16 cellular contexts compared by ENCODE assay signal in the genomic region with DNA sequence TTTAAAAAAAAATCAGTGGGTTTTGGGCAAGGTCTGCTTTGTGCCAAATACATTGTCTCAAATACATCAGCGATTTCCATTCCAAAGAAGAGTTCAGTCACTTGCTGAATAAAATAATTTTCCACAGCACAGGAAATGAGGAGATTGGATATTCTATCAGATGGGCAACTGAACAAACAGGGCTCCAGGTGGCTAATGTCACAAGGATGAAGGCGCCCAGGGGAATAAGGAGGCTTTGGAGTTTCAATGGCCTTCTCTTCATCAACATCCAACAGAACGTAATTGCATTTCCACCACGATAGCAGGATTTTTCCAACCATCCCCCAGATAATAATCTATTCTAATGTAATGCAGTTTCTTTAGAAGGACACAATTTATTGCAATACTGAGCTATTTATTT.
"Had no signal": no experiment of that assay in that cellular context is flagged by ENCODE, and none has a peak within 500 bp of the region (broad histone marks: within the 10 kb centered on the region; RNA-seq: fewer than 3 reads in every experiment).

No MANE protein-coding gene starts in this region.

- H3K27ac ChIP-seq: breast epithelium, dorsolateral prefrontal cortex, esophagus squamous epithelium, prostate gland, right lobe of liver, thyroid gland, vagina had no signal

- H3K36me3 ChIP-seq: breast epithelium, esophagus squamous epithelium, prostate gland, right lobe of liver, thyroid gland, vagina had no signal

- DNase-seq: activated CD4-positive, alpha-beta memory T cell treated with anti-CD3 and anti-CD28 coated beads for 36 hours; activated gamma-delta T cell; activated T-cell treated with anti-CD3 and anti-CD28 coated beads, Interleukin-2, amount 50 U/mL, for 4 hours; amygdala; dorsolateral prefrontal cortex; esophagus squamous epithelium; head of caudate nucleus; left cardiac atrium; naive thymus-derived CD8-positive, alpha-beta T cell; right lobe of liver; thyroid gland had no signal

- H3K27me3 ChIP-seq: esophagus squamous epithelium, thyroid gland, vagina had no signal

- H3K4me1 ChIP-seq: breast epithelium, prostate gland, right lobe of liver had no signal

- H3K9me3 ChIP-seq: breast epithelium, esophagus squamous epithelium, prostate gland, right lobe of liver, thyroid gland, vagina had no signal

- ATAC-seq: activated T-cell treated with anti-CD3 and anti-CD28 coated beads, Interleukin-2, amount 50 U/mL, for 4 hours; left cardiac atrium; naive thymus-derived CD8-positive, alpha-beta T cell; right lobe of liver; stimulated activated effector memory CD8-positive, alpha-beta T cell treated with anti-CD3 and anti-CD28 coated beads, Interleukin-12 subunit alpha, Interleukin-12 subunit beta, amount 100 ng/mL, for 72 hours had no signal

- H3K4me3 ChIP-seq: breast epithelium, dorsolateral prefrontal cortex, esophagus squamous epithelium, lung, prostate gland, right lobe of liver, thyroid gland, vagina had no signal
